ENCODE assay signal across 21 cellular contexts in the genomic region with DNA sequence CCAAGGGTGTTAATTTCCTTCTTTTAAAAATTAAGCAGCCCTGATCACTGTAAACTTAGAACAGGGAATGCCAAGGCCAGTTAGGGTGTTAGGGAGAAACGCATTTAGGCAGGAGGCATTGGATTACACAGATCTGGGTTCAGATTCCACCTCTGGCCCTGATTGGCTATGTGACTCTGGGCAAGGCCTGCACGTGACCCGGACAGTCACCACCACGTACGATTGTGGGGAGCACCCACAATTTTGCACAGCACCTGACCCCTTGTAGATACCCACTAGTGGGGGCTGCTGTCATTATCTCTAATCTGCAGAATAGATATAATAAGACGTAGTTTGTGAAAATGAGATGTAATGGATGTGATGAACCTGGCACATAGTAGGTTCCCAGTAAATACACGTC.
"Had no signal": no experiment of that assay in that cellular context is flagged by ENCODE, and none has a peak within 500 bp of the region (broad histone marks: within the 10 kb centered on the region; RNA-seq: fewer than 3 reads in every experiment).

No MANE protein-coding gene starts in this region.

- H3K4me3 ChIP-seq: MG63 had no signal

- H3K4me2 ChIP-seq: KMS-11 had no signal

- H3K9me3 ChIP-seq: MG63 had no signal

- H3K27ac ChIP-seq: KMS-11 had no signal

- H3K36me3 ChIP-seq: MG63 had no signal

- FAIRE-seq: astrocyte, RCC 7860 had no signal

- H3K27me3 ChIP-seq: MG63 had no signal

- ATAC-seq: activated T-cell treated with anti-CD3 and anti-CD28 coated beads, Interleukin-2, amount 50 U/mL, for 4 hours had no signal

- H3K9ac ChIP-seq: KMS-11 had no signal

- DNase-seq: activated B cell treated with CpG ODN at 0.5 μM for 24 hours; activated CD4-positive, alpha-beta memory T cell treated with anti-CD3 and anti-CD28 coated beads for 36 hours; activated CD4-positive, alpha-beta T cell treated with anti-CD3 and anti-CD28 coated beads, Interleukin-2, amount 10 ng/mL, durations not matched to agents 7 days and 5 days; activated CD8-positive, alpha-beta memory T cell treated with anti-CD3 and anti-CD28 coated beads for 24 hours; activated gamma-delta T cell; activated naive CD4-positive, alpha-beta T cell treated with anti-CD3 and anti-CD28 coated beads for 36 hours; activated T-cell treated with anti-CD3 and anti-CD28 coated beads, Interleukin-2, amount 50 U/mL, for 4 hours; amygdala; MG63; MV-4-11; NCI-H1092 treated with DMSO at 0.1 percent for 48 hours; NCI-H1417 treated with DMSO at 0.1 percent for 48 hours; NCI-H1694; NCI-H2029; NCI-H2107; NCI-H510A treated with DMSO at 0.1 percent for 48 hours; SHP77 treated with DMSO at 0.1 percent for 48 hours; T-helper 9 cell had no signal
